8 cellular contexts compared by ENCODE assay signal in genomic region chr1:9942939-9943807, GRCh38. TPM values are rescaled to one million over a fixed set of nuclear protein-coding genes. Genes with fewer than 3 reads are reported as not detected.
DNase-seq lines count a peak whose midpoint lies in the region; ATAC-seq and TF ChIP-seq lines count a peak whose summit lies in the region.

LZIC (minus strand) TSS chr1:9943391; CDS start chr1:9936619, 6,772 bp downstream.
NMNAT1 (plus strand) TSS chr1:9943475; CDS start chr1:9972074, 28,599 bp downstream.

- POLR2A ChIA-PET in activated CD4-positive, alpha-beta memory T cell treated with anti-CD3 and anti-CD28 coated beads for 36 hours (lab: Charles Lee): interaction anchor here (0.6 to 1.8 kb wide), 7 partner anchors 21 to 794 kb away, joined by 3 to 13 read pairs (median 3); partner anchors contain the start of gene UBE4B

- peak within 1 kb of the TSS; percentile 96 to 98 for H3K4me3 Mint-ChIP-seq in CD14-positive monocyte
- peak within 1 kb of the TSS; percentile 99 for H3K4me3 Mint-ChIP-seq in activated CD4-positive, alpha-beta memory T cell treated with anti-CD3 and anti-CD28 coated beads for 36 hours

- WGBS in lower leg skin, 2 donors: 0 to 1% methylated on average over 39 of the region's 55 CpGs

- intact Hi-C loops in CD14-positive monocyte (cut with micrococcal nuclease): loop anchor here (2.0 to 10.0 kb wide), 5 partner anchors 32 to 90 kb away; partner anchors contain the start of genes UBE4B (in 2 of the 2), CTNNBIP1 (in 1 of the 2) and RBP7 (in 1 of the 2)
- intact Hi-C loops in activated CD4-positive, alpha-beta memory T cell treated with anti-CD3 and anti-CD28 coated beads for 36 hours (cut with micrococcal nuclease): loop anchor here (1.0 to 2.0 kb wide), 5 partner anchors 33 to 486 kb away; partner anchors contain the start of gene CTNNBIP1
- intact Hi-C loops in dorsolateral prefrontal cortex (cut with DNase I): loop anchor here (2.0 to 10.0 kb wide), 6 partner anchors 66 to 482 kb away; partner anchors contain the start of gene UBE4B (in 2 of the 2)
- intact Hi-C loops in lower leg skin (cut with DNase I; ENCODE audit: low total_unique reads): no loop called here

- TF ChIP-seq POLR2A in lower leg skin (IDR thresholded peaks at IDR 0.05): no peak

- peaks cover 0 to 3% (median 0%) of the 10 kb centered on the region in 7 donors for H3K9me3 Mint-ChIP-seq in CD14-positive monocyte
- H3K9me3 Mint-ChIP-seq in activated CD4-positive, alpha-beta memory T cell treated with anti-CD3 and anti-CD28 coated beads for 36 hours: no peaks in the 10 kb centered on the region

- CTCF ChIA-PET in activated CD4-positive, alpha-beta memory T cell treated with anti-CD3 and anti-CD28 coated beads for 36 hours (lab: Charles Lee): interaction anchor here (0.6 to 3.1 kb wide), 18 partner anchors 8 to 824 kb away, joined by 3 to 15 read pairs (median 4); partner anchors contain the start of gene CENPS

- peak; percentile 90 for DNase-seq in CD14-positive monocyte (ENCODE audit: low spot score)
- peak; percentile 96 for DNase-seq in NCI-H82 (lab: John Stamatoyannopoulos, UW)
- DNase-seq in activated CD4-positive, alpha-beta memory T cell treated with anti-CD3 and anti-CD28 coated beads for 36 hours: peak; percentile 96
- DNase-seq in dorsolateral prefrontal cortex: peak; percentile 90 to 95 (median 94)
- peak; percentile 89 to 98 for DNase-seq in lower leg skin (ENCODE audit: low spot score in 2 of 2)
- peak; percentile 92 for DNase-seq in stimulated activated CD4-positive, alpha-beta T cell treated with anti-CD3 and anti-CD28 coated beads, Interleukin-4, amount 100 ng/mL, for 24 hours

- ATAC-seq in GM19395 (IDR thresholded peaks at IDR 0.05; ENCODE audit: unreplicated experiment): peak; percentile 92
- ATAC-seq in HG03521 (IDR thresholded peaks at IDR 0.05; ENCODE audit: unreplicated experiment): peak; percentile 97

- H3K27ac Mint-ChIP-seq in CD14-positive monocyte: peak within 1 kb of the TSS; percentile 96 to 100 (median 97)
- peak within 1 kb of the TSS; percentile 91 for H3K27ac Mint-ChIP-seq in activated CD4-positive, alpha-beta memory T cell treated with anti-CD3 and anti-CD28 coated beads for 36 hours

- H3K27ac ChIP-seq in dorsolateral prefrontal cortex: peak within 1 kb of the TSS; percentile 52 to 96 (median 85)

- H3K4me3 ChIP-seq in dorsolateral prefrontal cortex (peak within 1 kb of the TSS; percentile 70 to 99 (median 92)), lower leg skin (ENCODE audit: low read depth, poor library complexity, severe bottlenecking) (peak within 1 kb of the TSS; percentile 75)

- H3K27me3 Mint-ChIP-seq in CD14-positive monocyte (ENCODE audit: low read depth in 3 of 3): peaks cover 0 to 4% (median 0%) of the 10 kb centered on the region in 3 donors
- H3K27me3 Mint-ChIP-seq in activated CD4-positive, alpha-beta memory T cell treated with anti-CD3 and anti-CD28 coated beads for 36 hours: no peaks in the 10 kb centered on the region

- no peak for TF ChIP-seq CTCF in CD14-positive monocyte (IDR thresholded peaks at IDR 0.05)
- peak in 48 of 56 donors; percentile 2 to 68 (median 40) for TF ChIP-seq CTCF in dorsolateral prefrontal cortex (IDR thresholded peaks at IDR 0.05 in 54 of 56, conservative IDR thresholded peaks at IDR 0.05 in 2 of 56; ENCODE audit: low read depth in 1 of 56, partially characterized antibody in 56 of 56)
- TF ChIP-seq CTCF in lower leg skin (IDR thresholded peaks at IDR 0.05): no peak

- H3K36me3 Mint-ChIP-seq in CD14-positive monocyte: peaks cover 27 to 49% of the 10 kb centered on the region in 2 donors
- peaks cover 10% of the 10 kb centered on the region for H3K36me3 Mint-ChIP-seq in activated CD4-positive, alpha-beta memory T cell treated with anti-CD3 and anti-CD28 coated beads for 36 hours

- peaks cover 22% of the 10 kb centered on the region for H3K4me1 Mint-ChIP-seq in CD14-positive monocyte
- peaks cover 20% of the 10 kb centered on the region for H3K4me1 Mint-ChIP-seq in activated CD4-positive, alpha-beta memory T cell treated with anti-CD3 and anti-CD28 coated beads for 36 hours (ENCODE audit: low read depth)

- no peaks in the 10 kb centered on the region for H3K27me3 ChIP-seq in dorsolateral prefrontal cortex

RNA-seq across cellular contexts. Expression of gene LZIC, which starts in this region (rescaled TPM):
- polyA plus RNA-seq in CD14-positive monocyte: 10 to 100 TPM; 28.2 to 32.9 TPM
- 10 to 100 TPM; 22.0 to 22.8 TPM for total RNA-seq in activated CD4-positive, alpha-beta memory T cell treated with anti-CD3 and anti-CD28 coated beads for 36 hours
- total RNA-seq in dorsolateral prefrontal cortex (10 to 100 TPM; 21.5 to 45.4 (median 31.9) TPM), lower leg skin (10 to 100 TPM; 18.3 to 31.0 (median 27.4) TPM)

RNA-seq across cellular contexts. Expression of gene NMNAT1, which starts in this region (rescaled TPM):
- polyA plus RNA-seq in CD14-positive monocyte: 1 to 10 TPM; 6.8 to 9.9 TPM
- total RNA-seq in activated CD4-positive, alpha-beta memory T cell treated with anti-CD3 and anti-CD28 coated beads for 36 hours: 1 to 10 TPM; 7.8 to 9.9 TPM
- total RNA-seq in dorsolateral prefrontal cortex (10 to 100 TPM in 61 of 120 experiments, 1 to 10 TPM in 59; 6.4 to 18.0 (median 10.1) TPM), lower leg skin (1 to 10 TPM; 3.2 to 8.2 (median 5.3) TPM)

Comparison
In these comparisons a context has a peak if more than half of its experiments do, and no peak if none do; other contexts are left out.
1. Peak in every context shown above with its lines: DNase-seq, ATAC-seq, H3K4me3 ChIP-seq and H3K27ac ChIP-seq.
2. CTCF ChIP-seq: peak in dorsolateral prefrontal cortex (48 of 56); none in CD14-positive monocyte (single experiment) and lower leg skin (0 of 3).